Comparison of ENCODE assay signal across 8 cellular contexts in genomic region chr1:39204441-39205081, GRCh38. TPM values are rescaled to one million over a fixed set of nuclear protein-coding genes. Genes with fewer than 3 reads are reported as not detected.
DNase-seq lines count a peak whose midpoint lies in the region; ATAC-seq, FAIRE-seq and TF ChIP-seq lines count a peak whose summit lies in the region.

A gene with protein sequence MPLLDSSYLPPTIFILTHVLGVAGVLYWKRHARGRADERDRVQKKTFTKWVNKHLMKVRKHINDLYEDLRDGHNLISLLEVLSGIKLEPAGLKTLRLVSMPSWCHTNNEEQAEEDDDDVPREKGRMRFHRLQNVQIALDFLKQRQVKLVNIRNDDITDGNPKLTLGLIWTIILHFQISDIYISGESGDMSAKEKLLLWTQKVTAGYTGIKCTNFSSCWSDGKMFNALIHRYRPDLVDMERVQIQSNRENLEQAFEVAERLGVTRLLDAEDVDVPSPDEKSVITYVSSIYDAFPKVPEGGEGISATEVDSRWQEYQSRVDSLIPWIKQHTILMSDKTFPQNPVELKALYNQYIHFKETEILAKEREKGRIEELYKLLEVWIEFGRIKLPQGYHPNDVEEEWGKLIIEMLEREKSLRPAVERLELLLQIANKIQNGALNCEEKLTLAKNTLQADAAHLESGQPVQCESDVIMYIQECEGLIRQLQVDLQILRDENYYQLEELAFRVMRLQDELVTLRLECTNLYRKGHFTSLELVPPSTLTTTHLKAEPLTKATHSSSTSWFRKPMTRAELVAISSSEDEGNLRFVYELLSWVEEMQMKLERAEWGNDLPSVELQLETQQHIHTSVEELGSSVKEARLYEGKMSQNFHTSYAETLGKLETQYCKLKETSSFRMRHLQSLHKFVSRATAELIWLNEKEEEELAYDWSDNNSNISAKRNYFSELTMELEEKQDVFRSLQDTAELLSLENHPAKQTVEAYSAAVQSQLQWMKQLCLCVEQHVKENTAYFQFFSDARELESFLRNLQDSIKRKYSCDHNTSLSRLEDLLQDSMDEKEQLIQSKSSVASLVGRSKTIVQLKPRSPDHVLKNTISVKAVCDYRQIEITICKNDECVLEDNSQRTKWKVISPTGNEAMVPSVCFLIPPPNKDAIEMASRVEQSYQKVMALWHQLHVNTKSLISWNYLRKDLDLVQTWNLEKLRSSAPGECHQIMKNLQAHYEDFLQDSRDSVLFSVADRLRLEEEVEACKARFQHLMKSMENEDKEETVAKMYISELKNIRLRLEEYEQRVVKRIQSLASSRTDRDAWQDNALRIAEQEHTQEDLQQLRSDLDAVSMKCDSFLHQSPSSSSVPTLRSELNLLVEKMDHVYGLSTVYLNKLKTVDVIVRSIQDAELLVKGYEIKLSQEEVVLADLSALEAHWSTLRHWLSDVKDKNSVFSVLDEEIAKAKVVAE (N-terminal part only) (plus strand): TSS chr1:39204695. CDS start chr1:39205023, 328 bp downstream.

- peak within 1 kb of the TSS; percentile 72 for H3K4me2 ChIP-seq in SU-DHL-6 (ENCODE audit: low read depth, low read length, poor library complexity, severe bottlenecking)

- DNase-seq in AG09319 (ENCODE audit: extremely low read depth, low read depth) (peak; percentile 74), HCEC 1CT (peak; percentile 95), bronchial epithelial cell (ENCODE audit: low read depth) (peak; percentile 74), immature natural killer cell (peak in 2 of 3 donors; percentile 42), sigmoid colon (peak; percentile 92), NCI-H446 (lab: John Stamatoyannopoulos, UW) (no peak)

- H3K27me3 ChIP-seq in SU-DHL-6 (ENCODE audit: low read length) (no peaks in the 10 kb centered on the region), bronchial epithelial cell (ENCODE audit: control insufficient read depth, insufficient read depth, low read length) (no peaks in the 10 kb centered on the region), sigmoid colon (no peaks in the 10 kb centered on the region)

- H3K9me3 Mint-ChIP-seq in immature natural killer cell, result no peaks in the 10 kb centered on the region

- H3K4me3 ChIP-seq in SU-DHL-6 (ENCODE audit: insufficient read depth, low read length, poor library complexity, severe bottlenecking) (peak within 1 kb of the TSS; percentile 45), bronchial epithelial cell (ENCODE audit: low read depth, low read length) (no peak within 1 kb of the TSS), sigmoid colon (peak within 1 kb of the TSS; percentile 32 to 53 (median 47))

- ATAC-seq in HG03565 (IDR thresholded peaks at IDR 0.05; ENCODE audit: unreplicated experiment), result no peak

- TF ChIP-seq EP300 in sigmoid colon (IDR thresholded peaks at IDR 0.05), result peak in 1 of 4 donors; percentile 47

- peak within 1 kb of the TSS; percentile 91 to 100 (median 94) for H3K4me3 Mint-ChIP-seq in immature natural killer cell

- TF ChIP-seq POLR2A in sigmoid colon (IDR thresholded peaks at IDR 0.05), result peak in 1 of 2 donors; percentile 77

- intact Hi-C loops in sigmoid colon (cut with DNase I), result loop anchor here (2.0 kb wide), 1 partner anchor 54 kb away; no protein-coding TSS in a partner anchor

- H3K4me1 ChIP-seq in sigmoid colon, result peaks cover 0 to 63% (median 59%) of the 10 kb centered on the region in 4 donors

- H3K27ac ChIP-seq in SU-DHL-6 (ENCODE audit: low read depth, low read length) (peak within 1 kb of the TSS; percentile 60), sigmoid colon (peak within 1 kb of the TSS; percentile 89 to 95 (median 91))

- no peaks in the 10 kb centered on the region; the same call in 1 of the 2 replicates for H3K79me2 ChIP-seq in SU-DHL-6 (ENCODE audit: insufficient read depth, low read length)

- no peaks in the 10 kb centered on the region for H3K9me2 ChIP-seq in SU-DHL-6 (replicated peaks; ENCODE audit: insufficient read depth, low read length)

- H4K20me1 ChIP-seq in SU-DHL-6 (ENCODE audit: low read depth, low read length), result no peaks in the 10 kb centered on the region

- 33 to 68% methylated on average over 9 of the region's 9 CpGs for WGBS in sigmoid colon, 2 donors

- H3K27ac Mint-ChIP-seq in immature natural killer cell, result peak within 1 kb of the TSS; percentile 91 to 99 (median 96)

- FAIRE-seq in bronchial epithelial cell (lab: Jason Lieb, UNC), result no peak

- peaks cover 48 to 65% of the 10 kb centered on the region in 2 donors for H3K4me1 Mint-ChIP-seq in immature natural killer cell

- peaks cover 3 to 11% (median 8%) of the 10 kb centered on the region in 3 donors for H3K36me3 Mint-ChIP-seq in immature natural killer cell

- peaks cover 0 to 3% (median 0%) of the 10 kb centered on the region in 3 donors for H3K27me3 Mint-ChIP-seq in immature natural killer cell (ENCODE audit: low read depth in 3 of 3)

- peaks cover 18% of the 10 kb centered on the region for H3F3A ChIP-seq in SU-DHL-6 (ENCODE audit: insufficient read depth)

- H3K36me3 ChIP-seq in SU-DHL-6 (ENCODE audit: low read length) (no peaks in the 10 kb centered on the region), bronchial epithelial cell (ENCODE audit: control insufficient read depth, insufficient read depth, low read length) (no peaks in the 10 kb centered on the region), sigmoid colon (no peaks in the 10 kb centered on the region)

- peak within 1 kb of the TSS; percentile 47 for H3K9ac ChIP-seq in SU-DHL-6 (ENCODE audit: low read length)

- peak; percentile 60 for TF ChIP-seq CTCF in AG09319 (IDR thresholded peaks at IDR 0.05; ENCODE audit: low read depth, low read length)
- no peak for TF ChIP-seq CTCF in SU-DHL-6 (IDR thresholded peaks at IDR 0.05; ENCODE audit: insufficient read depth, low read length, poor library complexity, severe bottlenecking)
- no peak for TF ChIP-seq CTCF in bronchial epithelial cell (IDR thresholded peaks at IDR 0.05; ENCODE audit: insufficient read depth, low read length, severe bottlenecking)
- TF ChIP-seq CTCF in sigmoid colon (IDR thresholded peaks at IDR 0.05), result peak; percentile 56 to 89 (median 78)

- peak within 1 kb of the TSS; percentile 34 for H2AFZ ChIP-seq in SU-DHL-6 (ENCODE audit: low read depth, low read length, severe bottlenecking)

- H3K9me3 ChIP-seq in SU-DHL-6 (ENCODE audit: insufficient read depth, low read length) (no peaks in the 10 kb centered on the region), sigmoid colon (no peaks in the 10 kb centered on the region)

RNA-seq across cellular contexts. Expression of the gene that starts here (rescaled TPM):
- total RNA-seq in bronchial epithelial cell, result 163 and 228 TPM in 2 replicates
- polyA plus RNA-seq in immature natural killer cell, result 100 to 1,000 TPM in 1 of 3 donors, 10 to 100 TPM in 2; 12.7 to 152 (median 12.9) TPM
- total RNA-seq in sigmoid colon, result 100 to 1,000 TPM; 292 to 657 (median 428) TPM
- 10 to 100 TPM; 16.0 to 74.1 (median 18.0) TPM for polyA plus RNA-seq in sigmoid colon

Comparison
In these comparisons a context has a peak if more than half of its experiments do, and no peak if none do; other contexts are left out.
1. DNase-seq: peak in AG09319 (single experiment), HCEC 1CT (single experiment), bronchial epithelial cell (single experiment), immature natural killer cell (2 of 3) and sigmoid colon (single experiment); none in NCI-H446 (0 of 2).
2. CTCF ChIP-seq: peak in AG09319 (single experiment) and sigmoid colon (4 of 4); none in SU-DHL-6 (single experiment) and bronchial epithelial cell (single experiment).